Comparison of ENCODE assay signal across 22 cellular contexts in genomic region chr17:72887917-72888316, GRCh38.
DNase-seq lines count a peak whose midpoint lies in the region; ATAC-seq lines count a peak whose summit lies in the region.
"Had no signal": no experiment of that assay in that cellular context is flagged by ENCODE, and none has a peak within 500 bp of the region (broad histone marks: within the 10 kb centered on the region; RNA-seq: fewer than 3 reads in every experiment).

No MANE protein-coding gene starts in this region.

- intact Hi-C loops in aorta (cut with DNase I) = no loop called here

- H3K27ac Mint-ChIP-seq in activated T-cell treated with anti-CD3 and anti-CD28 coated beads, Interleukin-2, amount 50 U/mL, for 72 hours = peak overlapping the region; percentile 36
- H3K27ac Mint-ChIP-seq: CD8-positive, alpha-beta T cell had no signal

- H3K4me1 ChIP-seq in aorta (ENCODE audit: control insufficient read depth in 1 of 2, insufficient read depth in 2 of 2, low read length in 2 of 2) = no peaks in the 10 kb centered on the region
- H3K4me1 ChIP-seq: BLaER1 had no signal

- no peak for ATAC-seq in activated T-cell treated with anti-CD3 and anti-CD28 coated beads, Interleukin-2, amount 50 U/mL, for 72 hours (replicated peaks in 1 of 2)
- ATAC-seq in aorta (ENCODE audit: low FRiP score) (no peak), GM21825 (IDR thresholded peaks at IDR 0.05; ENCODE audit: unreplicated experiment) (no peak)
- ATAC-seq: A549; CD8-positive, alpha-beta T cell; PC-3 had no signal

- H3K36me3 Mint-ChIP-seq in activated T-cell treated with anti-CD3 and anti-CD28 coated beads, Interleukin-2, amount 50 U/mL, for 72 hours (ENCODE audit: insufficient read depth in 2 of 2) = peaks cover 0 to 8% of the 10 kb centered on the region in 2 donors

- H3K36me3 ChIP-seq in aorta (ENCODE audit: control insufficient read depth in 1 of 2, insufficient read depth in 2 of 2, low read length in 1 of 2) = peaks cover 0 to 4% of the 10 kb centered on the region in 2 donors
- H3K36me3 ChIP-seq: MG63 had no signal

- H3K27ac ChIP-seq in aorta (ENCODE audit: low read depth in 1 of 2, low read length in 2 of 2) = no peak overlapping the region
- H3K27ac ChIP-seq: A549, BLaER1, RWPE1 had no signal

- no peak overlapping the region for H3K4me3 ChIP-seq in aorta (ENCODE audit: low read length in 2 of 2)
- H3K4me3 ChIP-seq: A549, BLaER1, MG63 had no signal

- H3K27me3 ChIP-seq in aorta (ENCODE audit: control insufficient read depth in 1 of 2, insufficient read depth in 2 of 2, low read length in 1 of 2) = no peaks in the 10 kb centered on the region
- H3K27me3 ChIP-seq: BLaER1, MG63 had no signal

- H3K4me1 Mint-ChIP-seq in activated T-cell treated with anti-CD3 and anti-CD28 coated beads, Interleukin-2, amount 50 U/mL, for 72 hours (ENCODE audit: low read depth) = peaks cover 24% of the 10 kb centered on the region

- DNase-seq in activated T-cell treated with anti-CD3 and anti-CD28 coated beads, Interleukin-2, amount 50 U/mL, for 72 hours = no peak
- DNase-seq in activated T-cell treated with anti-CD3 and anti-CD28 coated beads for 4 hours (no peak), LHCN-M2 (ENCODE audit: low read depth) (peak; percentile 7), fibroblast of gingiva (ENCODE audit: low read depth) (peak; percentile 18), aorta (no peak), mucosa of gallbladder (ENCODE audit: low spot score) (no peak)
- DNase-seq: Calu3; CD8-positive, alpha-beta T cell; EL; Karpas-422; MG63; NCI-H1048; NCI-H1436; NCI-H2029; NCI-H345; PC-3; SIG-M5 had no signal

- H3K27me3 Mint-ChIP-seq in activated T-cell treated with anti-CD3 and anti-CD28 coated beads, Interleukin-2, amount 50 U/mL, for 72 hours (ENCODE audit: low read depth) = no peaks in the 10 kb centered on the region
- H3K27me3 Mint-ChIP-seq: IgD-negative memory B cell had no signal

- peaks cover 1 to 6% of the 10 kb centered on the region in 2 donors for H3K9me3 Mint-ChIP-seq in activated T-cell treated with anti-CD3 and anti-CD28 coated beads, Interleukin-2, amount 50 U/mL, for 72 hours
- H3K9me3 Mint-ChIP-seq: CD8-positive, alpha-beta T cell; IgD-negative memory B cell had no signal

- H3K9me3 ChIP-seq in aorta (ENCODE audit: control insufficient read depth, low read length) = no peaks in the 10 kb centered on the region
- H3K9me3 ChIP-seq: A549, MG63 had no signal

- H3K4me3 Mint-ChIP-seq in activated T-cell treated with anti-CD3 and anti-CD28 coated beads, Interleukin-2, amount 50 U/mL, for 72 hours = peak overlapping the region in 1 of 2 donors; percentile 7
- H3K4me3 Mint-ChIP-seq: CD8-positive, alpha-beta T cell; IgD-negative memory B cell had no signal

- 71 to 91% methylated on average over 4 of the region's 4 CpGs for WGBS in aorta, 2 donors

Comparison
In these comparisons a context has a peak if more than half of its experiments do, and no peak if none do; other contexts are left out.
1. DNase-seq: peak in LHCN-M2 (single experiment) and fibroblast of gingiva (single experiment); none in activated T-cell treated with anti-CD3 and anti-CD28 coated beads, Interleukin-2, amount 50 U/mL, for 72 hours (0 of 2), activated T-cell treated with anti-CD3 and anti-CD28 coated beads for 4 hours (single experiment), aorta (0 of 2) and mucosa of gallbladder (single experiment).